ENCODE assay signal across 6 cellular contexts in the genomic region with DNA sequence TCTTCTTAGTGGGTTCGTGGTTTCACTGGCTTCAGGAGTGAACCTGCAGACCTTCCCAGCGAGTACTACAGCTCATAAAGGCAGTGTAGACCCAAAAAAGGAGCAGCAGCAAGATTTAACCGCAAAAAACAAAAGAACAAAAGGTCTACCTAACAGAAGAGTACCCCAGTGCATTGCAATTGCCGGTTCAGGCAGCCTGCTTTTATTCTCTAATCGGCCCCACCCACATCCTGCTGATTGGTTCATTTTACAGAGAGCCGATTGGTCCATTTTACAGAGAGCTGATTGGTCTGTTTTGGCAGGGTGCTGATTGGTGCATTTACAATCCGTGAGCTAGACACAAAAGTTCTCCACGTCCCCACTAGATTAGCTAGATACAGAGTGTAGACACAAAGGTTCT.
DNase-seq lines count a peak whose midpoint lies in the region; TF ChIP-seq lines count a peak whose summit lies in the region.

No MANE protein-coding gene starts in this region.

- DNase-seq in T follicular helper cell (ENCODE audit: low read depth) (peak; percentile 32), medulla oblongata (ENCODE audit: extremely low spot score) (peak; percentile 23), cerebellar nuclear complex (lab: John Stamatoyannopoulos, UW) (no peak), NK-92 (lab: John Stamatoyannopoulos, UW; ENCODE audit: unreplicated experiment) (no peak), NOMO-1 treated with dmso at 0.1 percent for 144 hours (lab: John Stamatoyannopoulos, UW; ENCODE audit: unreplicated experiment) (no peak)

- TF ChIP-seq POLR2A in GM19099 (IDR thresholded peaks at IDR 0.05; ENCODE audit: extremely low read depth, insufficient read length, low read depth), result peak; percentile 33

Comparison
In these comparisons a context has a peak if more than half of its experiments do, and no peak if none do; other contexts are left out.
1. DNase-seq: peak in T follicular helper cell (single experiment) and medulla oblongata (single experiment); none in cerebellar nuclear complex (0 of 2), NK-92 (single experiment) and NOMO-1 treated with dmso at 0.1 percent for 144 hours (single experiment).